Comparison of ENCODE assay signal across 8 cellular contexts in the genomic region with DNA sequence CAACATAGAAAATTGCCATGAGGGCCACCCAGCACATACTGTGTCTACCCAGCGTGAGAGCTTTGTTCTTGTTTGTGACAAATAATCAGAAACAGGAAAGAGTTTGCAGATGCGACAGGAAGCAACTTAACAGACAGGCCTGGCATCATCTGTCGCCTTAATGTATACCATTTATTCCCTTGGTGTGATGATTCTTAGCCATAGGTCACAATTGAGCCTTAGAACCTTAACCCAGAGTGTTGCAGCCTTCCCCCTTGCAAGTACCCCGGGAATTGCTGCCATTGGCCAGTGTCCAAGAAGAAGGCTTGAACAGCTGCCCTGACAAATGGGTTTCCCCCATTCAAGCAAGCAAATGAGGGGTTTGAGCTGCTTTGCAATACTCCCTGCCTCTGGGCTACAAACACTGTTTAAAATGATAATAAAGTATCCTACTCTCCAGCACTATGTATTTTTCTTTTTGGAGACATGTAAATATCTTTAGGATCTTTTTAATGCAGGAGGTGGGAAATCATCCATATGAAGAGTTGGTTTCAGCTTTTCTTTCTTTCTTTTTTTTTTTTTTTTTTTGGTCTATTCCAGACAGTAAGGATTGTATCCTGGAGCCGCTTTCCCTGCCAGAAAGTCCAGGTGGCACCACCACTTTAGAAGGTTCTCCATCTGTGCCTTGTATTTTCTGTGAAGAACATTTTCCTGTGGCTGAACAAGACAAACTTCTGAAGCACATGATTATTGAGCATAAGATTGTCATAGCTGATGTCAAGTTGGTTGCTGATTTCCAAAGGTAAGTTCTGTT.
DNase-seq lines count a peak whose midpoint lies in the region; ATAC-seq and TF ChIP-seq lines count a peak whose summit lies in the region.

No MANE protein-coding gene starts in this region.

- DNase-seq in NCI-H2081 treated with DMSO at 0.1 percent for 48 hours (lab: John Stamatoyannopoulos, UW): peak; percentile 99
- DNase-seq in myocyte (ENCODE audit: low read depth): peak; percentile 52
- DNase-seq in activated T-helper 1 cell treated with anti-CD3 and anti-CD28 coated beads, Interleukin-12 subunit alpha, Interleukin-12 subunit beta, Interleukin-2, Interleukin-4 antibody, amounts not matched to agents 30 ng/mL and 10 ng/mL and 1 ng/mL, durations not matched to agents 14 hours and 24 hours and 36 hours (ENCODE audit: low spot score): no peak
- DNase-seq in activated CD4-positive, alpha-beta T cell treated with anti-CD3 and anti-CD28 coated beads for 1 hour: no peak
- DNase-seq in thyroid gland: no peak
- no peak for DNase-seq in activated T-cell treated with anti-CD3 and anti-CD28 coated beads, Interleukin-2, amount 50 U/mL, for 72 hours

- no peak overlapping the region for H3K27ac ChIP-seq in thyroid gland

- TF ChIP-seq CTCF in thyroid gland (IDR thresholded peaks at IDR 0.05): no peak

- H3K36me3 ChIP-seq in thyroid gland: no peaks in the 10 kb centered on the region

- ATAC-seq in GM18907 (IDR thresholded peaks at IDR 0.05; ENCODE audit: unreplicated experiment) (peak; percentile 75), HG02840 (IDR thresholded peaks at IDR 0.05; ENCODE audit: low FRiP score, unreplicated experiment) (peak; percentile 55)
- ATAC-seq in activated T-cell treated with anti-CD3 and anti-CD28 coated beads, Interleukin-2, amount 50 U/mL, for 72 hours (replicated peaks in 1 of 2): no peak

- H3K4me1 Mint-ChIP-seq in activated T-helper 1 cell treated with anti-CD3 and anti-CD28 coated beads, Interleukin-12 subunit alpha, Interleukin-12 subunit beta, Interleukin-2, Interleukin-4 antibody, amounts not matched to agents 30 ng/mL and 10 ng/mL and 1 ng/mL, durations not matched to agents 14 hours and 24 hours and 36 hours (ENCODE audit: low read depth): peaks cover 8% of the 10 kb centered on the region
- peaks cover 11% of the 10 kb centered on the region for H3K4me1 Mint-ChIP-seq in activated T-cell treated with anti-CD3 and anti-CD28 coated beads, Interleukin-2, amount 50 U/mL, for 72 hours (ENCODE audit: low read depth)

- no peak overlapping the region for H3K27ac Mint-ChIP-seq in activated T-helper 1 cell treated with anti-CD3 and anti-CD28 coated beads, Interleukin-12 subunit alpha, Interleukin-12 subunit beta, Interleukin-2, Interleukin-4 antibody, amounts not matched to agents 30 ng/mL and 10 ng/mL and 1 ng/mL, durations not matched to agents 14 hours and 24 hours and 36 hours
- H3K27ac Mint-ChIP-seq in activated T-cell treated with anti-CD3 and anti-CD28 coated beads, Interleukin-2, amount 50 U/mL, for 72 hours: no peak overlapping the region

- no peak overlapping the region for H3K4me3 Mint-ChIP-seq in activated T-helper 1 cell treated with anti-CD3 and anti-CD28 coated beads, Interleukin-12 subunit alpha, Interleukin-12 subunit beta, Interleukin-2, Interleukin-4 antibody, amounts not matched to agents 30 ng/mL and 10 ng/mL and 1 ng/mL, durations not matched to agents 14 hours and 24 hours and 36 hours
- H3K4me3 Mint-ChIP-seq in activated T-cell treated with anti-CD3 and anti-CD28 coated beads, Interleukin-2, amount 50 U/mL, for 72 hours: no peak overlapping the region

- 59 to 67% methylated on average over 5 of the region's 5 CpGs for WGBS in thyroid gland, 2 donors

- H3K4me3 ChIP-seq in thyroid gland (replicated peaks in 1 of 3): no peak overlapping the region

- H3K27me3 Mint-ChIP-seq in activated T-helper 1 cell treated with anti-CD3 and anti-CD28 coated beads, Interleukin-12 subunit alpha, Interleukin-12 subunit beta, Interleukin-2, Interleukin-4 antibody, amounts not matched to agents 30 ng/mL and 10 ng/mL and 1 ng/mL, durations not matched to agents 14 hours and 24 hours and 36 hours (ENCODE audit: insufficient read depth): peaks cover 1% of the 10 kb centered on the region
- no peaks in the 10 kb centered on the region for H3K27me3 Mint-ChIP-seq in activated T-cell treated with anti-CD3 and anti-CD28 coated beads, Interleukin-2, amount 50 U/mL, for 72 hours (ENCODE audit: low read depth)

- H3K9me3 Mint-ChIP-seq in activated T-helper 1 cell treated with anti-CD3 and anti-CD28 coated beads, Interleukin-12 subunit alpha, Interleukin-12 subunit beta, Interleukin-2, Interleukin-4 antibody, amounts not matched to agents 30 ng/mL and 10 ng/mL and 1 ng/mL, durations not matched to agents 14 hours and 24 hours and 36 hours: no peaks in the 10 kb centered on the region
- no peaks in the 10 kb centered on the region for H3K9me3 Mint-ChIP-seq in activated T-cell treated with anti-CD3 and anti-CD28 coated beads, Interleukin-2, amount 50 U/mL, for 72 hours

- H3K36me3 Mint-ChIP-seq in activated T-helper 1 cell treated with anti-CD3 and anti-CD28 coated beads, Interleukin-12 subunit alpha, Interleukin-12 subunit beta, Interleukin-2, Interleukin-4 antibody, amounts not matched to agents 30 ng/mL and 10 ng/mL and 1 ng/mL, durations not matched to agents 14 hours and 24 hours and 36 hours (ENCODE audit: low read depth): peaks cover 10% of the 10 kb centered on the region
- H3K36me3 Mint-ChIP-seq in activated T-cell treated with anti-CD3 and anti-CD28 coated beads, Interleukin-2, amount 50 U/mL, for 72 hours (ENCODE audit: insufficient read depth in 2 of 2): no peaks in the 10 kb centered on the region

- H3K9me3 ChIP-seq in thyroid gland: no peaks in the 10 kb centered on the region

- no peaks in the 10 kb centered on the region for H3K4me1 ChIP-seq in thyroid gland

- no peak for TF ChIP-seq POLR2A in thyroid gland (IDR thresholded peaks at IDR 0.05)

- intact Hi-C loops in activated T-helper 1 cell treated with anti-CD3 and anti-CD28 coated beads, Interleukin-12 subunit alpha, Interleukin-12 subunit beta, Interleukin-2, Interleukin-4 antibody, amounts not matched to agents 30 ng/mL and 10 ng/mL and 1 ng/mL, durations not matched to agents 14 hours and 24 hours and 36 hours (cut with micrococcal nuclease): no loop called here
- intact Hi-C loops in thyroid gland (cut with DNase I): no loop called here

- no peaks in the 10 kb centered on the region for H3K27me3 ChIP-seq in thyroid gland

Comparison
In these comparisons a context has a peak if more than half of its experiments do, and no peak if none do; other contexts are left out.
1. ATAC-seq: peak in GM18907 (single experiment) and HG02840 (single experiment); none in activated T-cell treated with anti-CD3 and anti-CD28 coated beads, Interleukin-2, amount 50 U/mL, for 72 hours (0 of 2).
2. DNase-seq: peak in NCI-H2081 treated with DMSO at 0.1 percent for 48 hours (single experiment) and myocyte (single experiment); none in activated T-helper 1 cell treated with anti-CD3 and anti-CD28 coated beads, Interleukin-12 subunit alpha, Interleukin-12 subunit beta, Interleukin-2, Interleukin-4 antibody, amounts not matched to agents 30 ng/mL and 10 ng/mL and 1 ng/mL, durations not matched to agents 14 hours and 24 hours and 36 hours (single experiment), activated CD4-positive, alpha-beta T cell treated with anti-CD3 and anti-CD28 coated beads for 1 hour (single experiment), thyroid gland (0 of 2) and activated T-cell treated with anti-CD3 and anti-CD28 coated beads, Interleukin-2, amount 50 U/mL, for 72 hours (0 of 2).